18 cellular contexts compared by ENCODE assay signal in genomic region chr2:48532174-48532573, GRCh38. TPM values are rescaled to one million over a fixed set of nuclear protein-coding genes. Genes with fewer than 3 reads are reported as not detected.
DNase-seq lines count a peak whose midpoint lies in the region; ATAC-seq and TF ChIP-seq lines count a peak whose summit lies in the region.
"Had no signal": no experiment of that assay in that cellular context is flagged by ENCODE, and none has a peak within 500 bp of the region (broad histone marks: within the 10 kb centered on the region; RNA-seq: fewer than 3 reads in every experiment).

No MANE protein-coding gene starts in this region.

- no peaks in the 10 kb centered on the region for H3K9me3 Mint-ChIP-seq in stimulated activated naive CD8-positive, alpha-beta T cell treated with anti-CD3 and anti-CD28 coated beads, Interleukin-15, Interleukin-2, amounts not matched to agents 100 ng/mL and 50 ng/mL, for 24 hours
- H3K9me3 Mint-ChIP-seq: activated CD4-positive, alpha-beta memory T cell treated with anti-CD3 and anti-CD28 coated beads, Interleukin-2, amount 10 ng/mL, durations not matched to agents 7 days and 5 days; activated naive CD8-positive, alpha-beta T cell treated with anti-CD3 and anti-CD28 coated beads, Interleukin-2, amount 10 ng/mL, durations not matched to agents 7 days and 5 days; activated T-cell treated with anti-CD3 and anti-CD28 coated beads, Interleukin-2, amount 50 U/mL, for 4 hours; CD4-positive, alpha-beta memory T cell; natural killer cell treated with Interleukin-12 subunit alpha and Interleukin-12 subunit beta and Interleukin-15 and Interleukin-18, amount 100 ng/mL, for 72 hours had no signal

- H3K4me1 ChIP-seq in lower lobe of right lung (peaks cover 24% of the 10 kb centered on the region), sigmoid colon (peaks cover 0 to 69% (median 57%) of the 10 kb centered on the region in 4 donors)

- intact Hi-C loops in lower lobe of right lung (cut with DNase I) (no loop called here), sigmoid colon (cut with DNase I) (loop anchor here (5.0 kb wide), 1 partner anchor 55 kb away; no protein-coding TSS in a partner anchor)

- no peaks in the 10 kb centered on the region for H3K27me3 ChIP-seq in lower lobe of right lung (ENCODE audit: low read depth)
- no peaks in the 10 kb centered on the region for H3K27me3 ChIP-seq in sigmoid colon

- no peak overlapping the region for H3K4me3 Mint-ChIP-seq in stimulated activated naive CD8-positive, alpha-beta T cell treated with anti-CD3 and anti-CD28 coated beads, Interleukin-15, Interleukin-2, amounts not matched to agents 100 ng/mL and 50 ng/mL, for 24 hours
- H3K4me3 Mint-ChIP-seq: activated CD4-positive, alpha-beta memory T cell treated with anti-CD3 and anti-CD28 coated beads, Interleukin-2, amount 10 ng/mL, durations not matched to agents 7 days and 5 days; activated naive CD8-positive, alpha-beta T cell treated with anti-CD3 and anti-CD28 coated beads, Interleukin-2, amount 10 ng/mL, durations not matched to agents 7 days and 5 days; natural killer cell treated with Interleukin-12 subunit alpha and Interleukin-12 subunit beta and Interleukin-15 and Interleukin-18, amount 100 ng/mL, for 72 hours had no signal

- no peaks in the 10 kb centered on the region for H3K27me3 Mint-ChIP-seq in stimulated activated naive CD8-positive, alpha-beta T cell treated with anti-CD3 and anti-CD28 coated beads, Interleukin-15, Interleukin-2, amounts not matched to agents 100 ng/mL and 50 ng/mL, for 24 hours
- H3K27me3 Mint-ChIP-seq: CD4-positive, alpha-beta memory T cell; natural killer cell treated with Interleukin-12 subunit alpha and Interleukin-12 subunit beta and Interleukin-15 and Interleukin-18, amount 100 ng/mL, for 72 hours had no signal

- 94 to 97% methylated on average over 7 of the region's 7 CpGs for WGBS in sigmoid colon, 2 donors

- ATAC-seq in stimulated activated naive CD8-positive, alpha-beta T cell treated with anti-CD3 and anti-CD28 coated beads, Interleukin-15, Interleukin-2, amounts not matched to agents 100 U/mL and 50 U/mL, for 24 hours = no peak
- ATAC-seq in lower lobe of right lung (no peak), GM18511 (IDR thresholded peaks at IDR 0.05; ENCODE audit: unreplicated experiment) (no peak)
- ATAC-seq: activated T-cell treated with anti-CD3 and anti-CD28 coated beads, Interleukin-2, amount 50 U/mL, for 4 hours; natural killer cell treated with Interleukin-12 subunit alpha and Interleukin-12 subunit beta and Interleukin-15 and Interleukin-18, amount 100 ng/mL, for 72 hours had no signal

- peak overlapping the region; percentile 76 for H3K4me3 ChIP-seq in lower lobe of right lung
- peak overlapping the region; percentile 71 to 99 (median 84) for H3K4me3 ChIP-seq in sigmoid colon
- H3K4me3 ChIP-seq: lung had no signal

- no peaks in the 10 kb centered on the region for H3K36me3 Mint-ChIP-seq in stimulated activated naive CD8-positive, alpha-beta T cell treated with anti-CD3 and anti-CD28 coated beads, Interleukin-15, Interleukin-2, amounts not matched to agents 100 ng/mL and 50 ng/mL, for 24 hours (ENCODE audit: low read depth)
- H3K36me3 Mint-ChIP-seq: natural killer cell treated with Interleukin-12 subunit alpha and Interleukin-12 subunit beta and Interleukin-15 and Interleukin-18, amount 100 ng/mL, for 72 hours had no signal

- no peak for DNase-seq in stimulated activated naive CD8-positive, alpha-beta T cell treated with anti-CD3 and anti-CD28 coated beads, Interleukin-15, Interleukin-2, amounts not matched to agents 100 U/mL and 50 U/mL, for 24 hours
- DNase-seq in lower lobe of right lung = no peak
- no peak for DNase-seq in sigmoid colon
- DNase-seq in NCI-H1694 (lab: John Stamatoyannopoulos, UW) = no peak
- DNase-seq in GM19240 (ENCODE audit: insufficient read length, low spot score) = no peak
- no peak for DNase-seq in C1 segment of cervical spinal cord (lab: John Stamatoyannopoulos, UW)
- DNase-seq: ACHN; activated CD4-positive, alpha-beta memory T cell treated with anti-CD3 and anti-CD28 coated beads, Interleukin-2, amount 10 ng/mL, durations not matched to agents 7 days and 5 days; activated naive CD8-positive, alpha-beta T cell treated with anti-CD3 and anti-CD28 coated beads, Interleukin-2, amount 10 ng/mL, durations not matched to agents 7 days and 5 days; activated T-cell treated with anti-CD3 and anti-CD28 coated beads, Interleukin-2, amount 50 U/mL, for 4 hours; CD4-positive, alpha-beta memory T cell; NCI-H2029 treated with DMSO at 0.1 percent for 48 hours; T-helper 1 cell had no signal

- TF ChIP-seq EP300 in sigmoid colon (IDR thresholded peaks at IDR 0.05) = no peak

- H3K4me1 Mint-ChIP-seq in stimulated activated naive CD8-positive, alpha-beta T cell treated with anti-CD3 and anti-CD28 coated beads, Interleukin-15, Interleukin-2, amounts not matched to agents 100 ng/mL and 50 ng/mL, for 24 hours (ENCODE audit: low read depth) = peaks cover 21% of the 10 kb centered on the region

- H3K36me3 ChIP-seq in lower lobe of right lung (no peaks in the 10 kb centered on the region), sigmoid colon (no peaks in the 10 kb centered on the region)
- H3K36me3 ChIP-seq: WERI-Rb-1 had no signal

- TF ChIP-seq CTCF in lower lobe of right lung (IDR thresholded peaks at IDR 0.05) (no peak), sigmoid colon (IDR thresholded peaks at IDR 0.05) (no peak)

- peak overlapping the region; percentile 14 for H3K27ac Mint-ChIP-seq in stimulated activated naive CD8-positive, alpha-beta T cell treated with anti-CD3 and anti-CD28 coated beads, Interleukin-15, Interleukin-2, amounts not matched to agents 100 ng/mL and 50 ng/mL, for 24 hours
- H3K27ac Mint-ChIP-seq: activated CD4-positive, alpha-beta memory T cell treated with anti-CD3 and anti-CD28 coated beads, Interleukin-2, amount 10 ng/mL, durations not matched to agents 7 days and 5 days; activated naive CD8-positive, alpha-beta T cell treated with anti-CD3 and anti-CD28 coated beads, Interleukin-2, amount 10 ng/mL, durations not matched to agents 7 days and 5 days; natural killer cell treated with Interleukin-12 subunit alpha and Interleukin-12 subunit beta and Interleukin-15 and Interleukin-18, amount 100 ng/mL, for 72 hours had no signal

- TF ChIP-seq POLR2A in sigmoid colon (IDR thresholded peaks at IDR 0.05) = no peak

- H3K27ac ChIP-seq in lower lobe of right lung = no peak overlapping the region
- peak overlapping the region; percentile 93 to 98 (median 96) for H3K27ac ChIP-seq in sigmoid colon

- no peaks in the 10 kb centered on the region for H3K9me3 ChIP-seq in lower lobe of right lung
- H3K9me3 ChIP-seq in sigmoid colon = no peaks in the 10 kb centered on the region

RNA-seq across cellular contexts. Expression of gene STON1, which starts 2.2 kb away (rescaled TPM):
- total RNA-seq in lower lobe of right lung (33.4 TPM), sigmoid colon (100 to 1,000 TPM; 121 to 218 (median 188) TPM)
- polyA plus RNA-seq in sigmoid colon = 1 to 10 TPM; 1.8 to 6.1 (median 1.8) TPM
